In the genomic region with DNA sequence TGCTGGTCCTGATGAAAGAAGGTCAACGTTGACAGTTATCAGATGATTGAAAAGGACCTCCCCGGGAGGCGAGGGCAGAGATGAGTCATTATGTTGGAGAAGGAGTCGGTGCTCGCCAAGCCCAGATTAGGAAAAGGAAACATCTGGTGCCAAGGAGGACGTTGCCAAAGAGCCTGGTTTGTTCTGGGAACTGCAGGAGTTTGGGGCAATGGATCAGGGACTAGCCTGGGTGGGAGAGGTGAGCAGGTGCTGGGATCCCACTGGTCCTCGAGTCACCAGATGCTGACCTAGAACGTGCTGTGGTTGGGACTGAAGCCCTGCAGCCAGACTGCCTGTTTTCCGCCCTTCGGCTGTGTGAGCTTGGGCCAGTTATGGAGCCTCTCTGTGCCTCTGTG, we compare ENCODE assay signal across 18 cellular contexts.
DNase-seq lines count a peak whose midpoint lies in the region.
"Had no signal": no experiment of that assay in that cellular context is flagged by ENCODE, and none has a peak within 500 bp of the region (broad histone marks: within the 10 kb centered on the region; RNA-seq: fewer than 3 reads in every experiment).

No MANE protein-coding gene starts in this region.

- peak; percentile 85 for DNase-seq in DMS 273 (lab: John Stamatoyannopoulos, UW; ENCODE audit: unreplicated experiment)
- peak; percentile 37 to 42 for DNase-seq in Kasumi-1 (lab: John Stamatoyannopoulos, UW)
- peak; percentile 92 for DNase-seq in dermis blood vessel endothelial cell
- DNase-seq in mucosa of gallbladder (ENCODE audit: low spot score), result peak; percentile 31
- DNase-seq in midbrain (lab: John Stamatoyannopoulos, UW), result no peak
- no peak for DNase-seq in RKO (ENCODE audit: low spot score)
- DNase-seq in activated naive CD4-positive, alpha-beta T cell (lab: John Stamatoyannopoulos, UW), result no peak
- DNase-seq in AG08396 (ENCODE audit: low spot score), result no peak
- DNase-seq: activated CD4-positive, alpha-beta T cell treated with anti-CD3 and anti-CD28 coated beads for 4 hours; activated CD8-positive, alpha-beta memory T cell treated with anti-CD3 and anti-CD28 coated beads, Interleukin-2, amount 50 U/mL, for 48 hours; activated naive CD4-positive, alpha-beta T cell treated with Interleukin-2 at 50 U/mL for 16 hours; body of pancreas; mammary epithelial cell; NCI-H2029 treated with DMSO at 0.1 percent for 48 hours; RPMI8226; stimulated activated CD8-positive, alpha-beta memory T cell treated with anti-CD3 and anti-CD28 coated beads, Interleukin-4, amount 100 ng/mL, for 48 hours; T-helper 17 cell; testis had no signal

Comparison
In these comparisons a context has a peak if more than half of its experiments do, and no peak if none do; other contexts are left out.
1. DNase-seq: peak in DMS 273 (single experiment), Kasumi-1 (2 of 2), dermis blood vessel endothelial cell (single experiment) and mucosa of gallbladder (single experiment); none in midbrain (single experiment), RKO (single experiment), activated naive CD4-positive, alpha-beta T cell (0 of 4) and AG08396 (single experiment).